1 cellular context compared by ENCODE assay signal in the genomic region with DNA sequence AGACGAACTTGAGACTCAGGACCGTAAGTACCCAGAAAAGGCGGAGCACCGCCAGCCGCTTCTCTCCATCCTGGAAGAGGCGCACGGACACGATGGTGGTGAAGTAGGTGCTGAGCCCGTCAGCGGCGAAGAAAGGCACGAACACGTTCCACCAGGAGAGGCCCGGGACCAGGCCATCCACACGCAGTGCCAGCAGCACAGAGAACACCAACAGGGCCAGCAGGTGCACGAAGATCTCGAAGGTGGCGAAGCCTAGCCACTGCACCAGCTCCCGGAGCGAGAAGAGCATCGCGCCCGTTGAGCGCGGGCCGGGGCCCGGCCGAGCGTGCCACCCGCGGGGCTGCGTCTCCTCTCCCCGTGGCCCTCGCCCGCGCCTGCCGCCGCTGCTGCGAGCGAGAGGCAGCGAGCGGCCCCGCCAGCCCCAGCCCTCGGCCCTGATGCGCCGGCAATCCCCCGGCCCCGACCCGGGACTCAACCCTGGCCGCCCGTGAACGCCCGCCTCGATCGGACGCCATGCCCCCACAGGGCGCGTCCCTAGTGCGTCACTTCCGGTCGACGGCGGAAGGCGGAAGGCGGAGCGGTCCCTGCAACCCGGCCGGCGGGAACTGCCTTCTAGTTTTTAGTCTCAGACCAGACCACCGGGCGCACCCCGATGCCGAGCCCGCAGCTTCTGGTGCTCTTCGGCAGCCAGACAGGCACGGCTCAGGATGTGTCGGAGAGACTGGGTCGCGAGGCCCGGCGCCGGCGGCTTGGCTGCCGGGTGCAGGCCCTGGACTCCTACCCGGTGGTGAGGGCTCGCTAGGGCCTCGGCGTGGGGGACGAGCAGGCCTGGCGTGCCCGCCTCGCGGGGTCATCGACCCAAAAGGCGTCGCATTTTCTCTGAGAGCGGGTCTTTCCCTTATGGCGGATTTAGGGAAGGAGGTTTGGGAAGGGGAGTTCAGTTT.
TF ChIP-seq lines count a peak whose summit lies in the region.

Gene NDOR1 (plus strand): TSS at position 575 of the 944 bp plus-strand sequence. CDS start 78 bp downstream, at position 653.
A gene with protein sequence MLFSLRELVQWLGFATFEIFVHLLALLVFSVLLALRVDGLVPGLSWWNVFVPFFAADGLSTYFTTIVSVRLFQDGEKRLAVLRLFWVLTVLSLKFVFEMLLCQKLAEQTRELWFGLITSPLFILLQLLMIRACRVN (minus strand): TSS at position 523 of the 944 bp plus-strand sequence. CDS start 234 bp downstream, at position 289.

TF ChIP-seq in HepG2, 621 proteins besides CTCF, POLR2A, EP300 and RAD21 (continued from another document and continues in another):
- TF ChIP-seq THYN1 (CRISPR knock-in tag; IDR thresholded peaks at IDR 0.05; ENCODE audit: borderline replicate concordance, low read depth) (no peak), MBD4 (IDR thresholded peaks at IDR 0.05; ENCODE audit: borderline replicate concordance, low read length) (no peak), ZNF256 (CRISPR knock-in tag; conservative IDR thresholded peaks at IDR 0.05) (0 out of 2 replicates have a peak, but pooled peaks have one; percentile 23), BCL6 (CRISPR knock-in tag; IDR thresholded peaks at IDR 0.05) (0 out of 2 replicates have a peak, but pooled peaks have one; percentile 23), HNRNPK (IDR thresholded peaks at IDR 0.05; ENCODE audit: low read depth, low read length, poor library complexity, severe bottlenecking) (peak; percentile 23), FOXP4 (CRISPR knock-in tag; IDR thresholded peaks at IDR 0.05) (no peak), ATRX (CRISPR knock-in tag; IDR thresholded peaks at IDR 0.05; ENCODE audit: borderline replicate concordance) (no peak), ZNF143 (CRISPR knock-in tag; IDR thresholded peaks at IDR 0.05) (0 out of 2 replicates have a peak, but pooled peaks have one; percentile 59), ZNF644 (CRISPR knock-in tag; IDR thresholded peaks at IDR 0.05; ENCODE audit: low read depth) (no peak), FOXK1 (CRISPR knock-in tag; IDR thresholded peaks at IDR 0.05; ENCODE audit: borderline replicate concordance, low read depth) (peak; percentile 89; the same call in 1 of the 2 replicates), BATF2 (CRISPR knock-in tag; IDR thresholded peaks at IDR 0.05) (0 out of 2 replicates have a peak, but pooled peaks have one; percentile 41), ZNF607 (CRISPR knock-in tag; IDR thresholded peaks at IDR 0.05; ENCODE audit: borderline replicate concordance) (peak; percentile 74; the same call in 1 of the 2 replicates), ZFP82 (CRISPR knock-in tag; IDR thresholded peaks at IDR 0.05; ENCODE audit: borderline replicate concordance) (peak; percentile 62; the same call in 1 of the 2 replicates), ZNF563 (CRISPR knock-in tag; IDR thresholded peaks at IDR 0.05) (peak; percentile 63), THAP11 (CRISPR knock-in tag; IDR thresholded peaks at IDR 0.05) (peak; percentile 93), TARDBP (CRISPR knock-in tag; IDR thresholded peaks at IDR 0.05) (peak; percentile 81; the same call in 1 of the 2 replicates), PRMT3 (CRISPR knock-in tag; IDR thresholded peaks at IDR 0.05; ENCODE audit: borderline replicate concordance, low read depth) (no peak), ZBTB37 (CRISPR knock-in tag; IDR thresholded peaks at IDR 0.05) (no peak), ZNF83 (CRISPR knock-in tag; IDR thresholded peaks at IDR 0.05; ENCODE audit: borderline replicate concordance) (no peak), ZSCAN9 (CRISPR knock-in tag; IDR thresholded peaks at IDR 0.05; ENCODE audit: borderline replicate concordance) (no peak; the same call in 1 of the 2 replicates), GTF3A (CRISPR knock-in tag; conservative IDR thresholded peaks at IDR 0.05) (no peak), KAT7 (CRISPR knock-in tag; IDR thresholded peaks at IDR 0.05; ENCODE audit: borderline replicate concordance) (peak; percentile 88; the same call in 1 of the 2 replicates), CAMTA2 (CRISPR knock-in tag; IDR thresholded peaks at IDR 0.05; ENCODE audit: borderline replicate concordance) (no peak; the same call in 1 of the 2 replicates), SP4 (CRISPR knock-in tag; IDR thresholded peaks at IDR 0.05) (peak; percentile 82), ZNF10 (CRISPR knock-in tag; IDR thresholded peaks at IDR 0.05; ENCODE audit: borderline replicate concordance, low read depth) (no peak), ZNF704 (CRISPR knock-in tag; IDR thresholded peaks at IDR 0.05; ENCODE audit: borderline replicate concordance) (peak; percentile 48; the same call in 1 of the 2 replicates), TAF15 (IDR thresholded peaks at IDR 0.05; ENCODE audit: low read depth, low read length, poor library complexity, severe bottlenecking) (no peak), SETDB1 (CRISPR knock-in tag; IDR thresholded peaks at IDR 0.05; ENCODE audit: borderline replicate concordance) (no peak), SRSF4 (IDR thresholded peaks at IDR 0.05; ENCODE audit: low read depth, low read length, poor library complexity, severe bottlenecking) (no peak), ZNF775 (CRISPR knock-in tag; IDR thresholded peaks at IDR 0.05; ENCODE audit: borderline replicate concordance) (no peak), GLMP (CRISPR knock-in tag; IDR thresholded peaks at IDR 0.05; ENCODE audit: borderline replicate concordance) (no peak), RBFOX2 (IDR thresholded peaks at IDR 0.05; ENCODE audit: low read depth, low read length) (peak; percentile 96), PHF21A (CRISPR knock-in tag; IDR thresholded peaks at IDR 0.05) (no peak), ZNF879 (CRISPR knock-in tag; IDR thresholded peaks at IDR 0.05) (no peak), MATR3 (CRISPR knock-in tag; IDR thresholded peaks at IDR 0.05) (no peak), NR2F2 (IDR thresholded peaks at IDR 0.05; ENCODE audit: borderline replicate concordance, low read depth) (no peak), MTA1 (CRISPR knock-in tag; IDR thresholded peaks at IDR 0.05; ENCODE audit: borderline replicate concordance) (no peak), ZBTB26 (CRISPR knock-in tag; IDR thresholded peaks at IDR 0.05; ENCODE audit: borderline replicate concordance) (0 out of 2 replicates have a peak, but pooled peaks have one; percentile 33), FOXP1 (IDR thresholded peaks at IDR 0.05) (no peak), FOXP1 (CRISPR knock-in tag; IDR thresholded peaks at IDR 0.05) (no peak), ERF (CRISPR knock-in tag; IDR thresholded peaks at IDR 0.05) (peak; percentile 89; the same call in 1 of the 2 replicates), ZNF75D (CRISPR knock-in tag; IDR thresholded peaks at IDR 0.05; ENCODE audit: borderline replicate concordance) (no peak)
- TF ChIP-seq, protein P1, sequence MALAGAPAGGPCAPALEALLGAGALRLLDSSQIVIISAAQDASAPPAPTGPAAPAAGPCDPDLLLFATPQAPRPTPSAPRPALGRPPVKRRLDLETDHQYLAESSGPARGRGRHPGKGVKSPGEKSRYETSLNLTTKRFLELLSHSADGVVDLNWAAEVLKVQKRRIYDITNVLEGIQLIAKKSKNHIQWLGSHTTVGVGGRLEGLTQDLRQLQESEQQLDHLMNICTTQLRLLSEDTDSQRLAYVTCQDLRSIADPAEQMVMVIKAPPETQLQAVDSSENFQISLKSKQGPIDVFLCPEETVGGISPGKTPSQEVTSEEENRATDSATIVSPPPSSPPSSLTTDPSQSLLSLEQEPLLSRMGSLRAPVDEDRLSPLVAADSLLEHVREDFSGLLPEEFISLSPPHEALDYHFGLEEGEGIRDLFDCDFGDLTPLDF (CRISPR knock-in tag; IDR thresholded peaks at IDR 0.05), result peak; percentile 89
- TF ChIP-seq, protein P2, sequence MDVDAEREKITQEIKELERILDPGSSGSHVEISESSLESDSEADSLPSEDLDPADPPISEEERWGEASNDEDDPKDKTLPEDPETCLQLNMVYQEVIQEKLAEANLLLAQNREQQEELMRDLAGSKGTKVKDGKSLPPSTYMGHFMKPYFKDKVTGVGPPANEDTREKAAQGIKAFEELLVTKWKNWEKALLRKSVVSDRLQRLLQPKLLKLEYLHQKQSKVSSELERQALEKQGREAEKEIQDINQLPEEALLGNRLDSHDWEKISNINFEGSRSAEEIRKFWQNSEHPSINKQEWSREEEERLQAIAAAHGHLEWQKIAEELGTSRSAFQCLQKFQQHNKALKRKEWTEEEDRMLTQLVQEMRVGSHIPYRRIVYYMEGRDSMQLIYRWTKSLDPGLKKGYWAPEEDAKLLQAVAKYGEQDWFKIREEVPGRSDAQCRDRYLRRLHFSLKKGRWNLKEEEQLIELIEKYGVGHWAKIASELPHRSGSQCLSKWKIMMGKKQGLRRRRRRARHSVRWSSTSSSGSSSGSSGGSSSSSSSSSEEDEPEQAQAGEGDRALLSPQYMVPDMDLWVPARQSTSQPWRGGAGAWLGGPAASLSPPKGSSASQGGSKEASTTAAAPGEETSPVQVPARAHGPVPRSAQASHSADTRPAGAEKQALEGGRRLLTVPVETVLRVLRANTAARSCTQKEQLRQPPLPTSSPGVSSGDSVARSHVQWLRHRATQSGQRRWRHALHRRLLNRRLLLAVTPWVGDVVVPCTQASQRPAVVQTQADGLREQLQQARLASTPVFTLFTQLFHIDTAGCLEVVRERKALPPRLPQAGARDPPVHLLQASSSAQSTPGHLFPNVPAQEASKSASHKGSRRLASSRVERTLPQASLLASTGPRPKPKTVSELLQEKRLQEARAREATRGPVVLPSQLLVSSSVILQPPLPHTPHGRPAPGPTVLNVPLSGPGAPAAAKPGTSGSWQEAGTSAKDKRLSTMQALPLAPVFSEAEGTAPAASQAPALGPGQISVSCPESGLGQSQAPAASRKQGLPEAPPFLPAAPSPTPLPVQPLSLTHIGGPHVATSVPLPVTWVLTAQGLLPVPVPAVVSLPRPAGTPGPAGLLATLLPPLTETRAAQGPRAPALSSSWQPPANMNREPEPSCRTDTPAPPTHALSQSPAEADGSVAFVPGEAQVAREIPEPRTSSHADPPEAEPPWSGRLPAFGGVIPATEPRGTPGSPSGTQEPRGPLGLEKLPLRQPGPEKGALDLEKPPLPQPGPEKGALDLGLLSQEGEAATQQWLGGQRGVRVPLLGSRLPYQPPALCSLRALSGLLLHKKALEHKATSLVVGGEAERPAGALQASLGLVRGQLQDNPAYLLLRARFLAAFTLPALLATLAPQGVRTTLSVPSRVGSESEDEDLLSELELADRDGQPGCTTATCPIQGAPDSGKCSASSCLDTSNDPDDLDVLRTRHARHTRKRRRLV (CRISPR knock-in tag; IDR thresholded peaks at IDR 0.05), result no peak
